12 cellular contexts compared by ENCODE assay signal in the genomic region with DNA sequence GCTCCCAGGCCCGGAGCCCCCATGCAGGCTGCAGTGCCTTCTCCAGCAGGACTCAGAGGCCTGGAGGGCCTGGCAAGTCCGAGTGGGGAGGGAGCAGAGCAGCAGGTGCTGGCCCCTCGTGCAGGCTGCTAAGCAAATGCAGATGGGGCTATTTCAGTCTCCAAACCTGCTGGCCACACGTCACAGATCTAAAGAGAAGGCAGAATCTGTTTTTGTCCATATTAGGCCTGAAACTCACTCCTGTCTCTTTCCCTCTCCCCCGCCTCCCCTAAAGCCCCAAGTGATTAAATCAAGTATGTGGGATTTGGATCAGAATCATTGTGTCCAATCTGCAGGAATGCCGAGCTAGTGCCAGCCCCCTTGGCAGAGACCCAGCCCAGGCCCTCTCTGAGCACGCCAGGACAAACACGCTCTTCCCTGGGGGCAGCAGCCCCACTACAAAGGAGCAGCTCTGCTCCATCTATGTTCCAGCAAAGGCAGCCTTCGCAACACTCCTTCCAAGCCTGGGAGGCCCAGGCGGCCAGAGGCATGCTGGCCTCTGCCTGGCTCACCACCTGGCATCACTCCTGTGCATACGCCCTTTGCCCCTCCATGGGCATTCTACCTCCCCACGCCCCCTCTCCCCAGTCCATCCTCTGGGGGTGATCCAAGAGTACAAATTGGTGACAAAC. TPM values are rescaled to one million over a fixed set of nuclear protein-coding genes. Genes with fewer than 3 reads are reported as not detected.
DNase-seq lines count a peak whose midpoint lies in the region; ATAC-seq and TF ChIP-seq lines count a peak whose summit lies in the region.
"Had no signal": no experiment of that assay in that cellular context is flagged by ENCODE, and none has a peak within 500 bp of the region (broad histone marks: within the 10 kb centered on the region; RNA-seq: fewer than 3 reads in every experiment).

No MANE protein-coding gene starts in this region.

- H3K27ac Mint-ChIP-seq in stimulated activated effector memory CD8-positive, alpha-beta T cell treated with anti-CD3 and anti-CD28 coated beads, Interleukin-12 subunit alpha, Interleukin-12 subunit beta, amount 100 ng/mL, for 72 hours, result no peak overlapping the region
- H3K27ac Mint-ChIP-seq: IgD-negative memory B cell had no signal

- 30 to 37% (median 33%) methylated on average over 12 of the region's 12 CpGs for WGBS in heart left ventricle, 4 donors

- H3K4me1 ChIP-seq in adipocyte (ENCODE audit: control insufficient read depth, insufficient read depth, low read length), result peaks cover 38% of the 10 kb centered on the region
- peaks cover 14 to 45% (median 35%) of the 10 kb centered on the region in 12 donors for H3K4me1 ChIP-seq in heart left ventricle

- peak; percentile 96 for DNase-seq in BJ (ENCODE audit: low read depth)
- DNase-seq in adipocyte (ENCODE audit: low read depth), result peak; percentile 97
- DNase-seq in heart left ventricle, result peak; percentile 82 to 92 (median 91)
- peak; percentile 97 for DNase-seq in posterior vena cava (ENCODE audit: low spot score)
- DNase-seq in activated CD4-positive, alpha-beta T cell treated with anti-CD3 and anti-CD28 coated beads, Interleukin-2, amount 50 U/mL, for 1 hour, result no peak
- DNase-seq in stimulated activated effector memory CD8-positive, alpha-beta T cell treated with anti-CD3 and anti-CD28 coated beads, Interleukin-12 subunit alpha, Interleukin-12 subunit beta, amount 100 ng/mL, for 72 hours (ENCODE audit: low spot score in 2 of 2), result no peak
- DNase-seq in WERI-Rb-1, result no peak
- DNase-seq: activated naive CD4-positive, alpha-beta T cell; Calu3; stimulated activated CD8-positive, alpha-beta memory T cell treated with anti-CD3 and anti-CD28 coated beads, Interleukin-4, amount 100 ng/mL, for 48 hours had no signal

- CTCF ChIA-PET in BJ (lab: Yijun Ruan, JAX), result interaction anchor here (0.7 to 1.4 kb wide), 6 partner anchors 10 to 250 kb away, joined by 3 to 5 read pairs (median 4); partner anchors contain the start of genes RPL27A and TRIM66

- H3K36me3 ChIP-seq in BJ (ENCODE audit: control insufficient read depth, insufficient read depth, low read length) (peaks cover 46% of the 10 kb centered on the region), adipocyte (ENCODE audit: control insufficient read depth, insufficient read depth, low read length, severe bottlenecking) (peaks cover 52% of the 10 kb centered on the region), heart left ventricle (peaks cover 0 to 65% (median 33%) of the 10 kb centered on the region in 9 donors), WERI-Rb-1 (peaks cover 35% of the 10 kb centered on the region)

- TF ChIP-seq CTCF in BJ (IDR thresholded peaks at IDR 0.05; ENCODE audit: insufficient read depth, low read depth, low read length) (no peak), heart left ventricle (IDR thresholded peaks at IDR 0.05) (no peak), WERI-Rb-1 (IDR thresholded peaks at IDR 0.05; ENCODE audit: low read depth, low read length) (no peak)

- no peaks in the 10 kb centered on the region for H3K36me3 Mint-ChIP-seq in stimulated activated effector memory CD8-positive, alpha-beta T cell treated with anti-CD3 and anti-CD28 coated beads, Interleukin-12 subunit alpha, Interleukin-12 subunit beta, amount 100 ng/mL, for 72 hours

- H3K27me3 ChIP-seq in BJ (ENCODE audit: control insufficient read depth, insufficient read depth, low read length) (no peaks in the 10 kb centered on the region), adipocyte (replicated peaks; ENCODE audit: control insufficient read depth, insufficient read depth, low read length) (no peaks in the 10 kb centered on the region), heart left ventricle (no peaks in the 10 kb centered on the region), WERI-Rb-1 (ENCODE audit: insufficient read depth, low read depth, severe bottlenecking) (no peaks in the 10 kb centered on the region)

- no peak for TF ChIP-seq POLR2A in heart left ventricle (IDR thresholded peaks at IDR 0.05)

- ATAC-seq in heart left ventricle (peak; percentile 46 to 80 (median 70)), GM21447 (IDR thresholded peaks at IDR 0.05; ENCODE audit: unreplicated experiment) (no peak)
- no peak for ATAC-seq in stimulated activated effector memory CD8-positive, alpha-beta T cell treated with anti-CD3 and anti-CD28 coated beads, Interleukin-12 subunit alpha, Interleukin-12 subunit beta, amount 100 ng/mL, for 72 hours

- no peaks in the 10 kb centered on the region for H3K9me3 Mint-ChIP-seq in stimulated activated effector memory CD8-positive, alpha-beta T cell treated with anti-CD3 and anti-CD28 coated beads, Interleukin-12 subunit alpha, Interleukin-12 subunit beta, amount 100 ng/mL, for 72 hours
- H3K9me3 Mint-ChIP-seq: IgD-negative memory B cell had no signal

- intact Hi-C loops in heart left ventricle (cut with DNase I) (loop anchor here in 3 of 10 donors (5.0 to 10.0 kb wide), 2 partner anchors 66 to 103 kb away; a partner anchor contains a TSS), posterior vena cava (cut with DNase I) (loop anchor here in 1 of 2 donors (5.0 kb wide), 1 partner anchor 58 kb away; no protein-coding TSS in a partner anchor)

- H3K9me3 ChIP-seq in adipocyte (ENCODE audit: control insufficient read depth, low read length) (peaks cover 7% of the 10 kb centered on the region), heart left ventricle (no peaks in the 10 kb centered on the region), WERI-Rb-1 (ENCODE audit: severe bottlenecking) (no peaks in the 10 kb centered on the region)

- no peak overlapping the region for H3K4me3 ChIP-seq in BJ (ENCODE audit: low read depth, low read length)
- no peak overlapping the region for H3K4me3 ChIP-seq in adipocyte (ENCODE audit: low read length)
- H3K4me3 ChIP-seq in heart left ventricle, result no peak overlapping the region
- H3K4me3 ChIP-seq in WERI-Rb-1 (ENCODE audit: low read depth, low read length), result no peak overlapping the region

- POLR2A ChIA-PET in BJ (lab: Charles Lee), result interaction anchor here (0.6 to 1.5 kb wide), 9 partner anchors 9 to 250 kb away, joined by 3 to 12 read pairs (median 5); a partner anchor contains a TSS

- H3K4me3 Mint-ChIP-seq in stimulated activated effector memory CD8-positive, alpha-beta T cell treated with anti-CD3 and anti-CD28 coated beads, Interleukin-12 subunit alpha, Interleukin-12 subunit beta, amount 100 ng/mL, for 72 hours, result no peak overlapping the region
- H3K4me3 Mint-ChIP-seq: IgD-negative memory B cell had no signal

- H3K9ac ChIP-seq in adipocyte (ENCODE audit: low read length), result peak overlapping the region; percentile 77

- H3K27ac ChIP-seq in heart left ventricle (peak overlapping the region; percentile 61 to 95 (median 79)), WERI-Rb-1 (no peak overlapping the region)

- no peaks in the 10 kb centered on the region for H3K4me1 Mint-ChIP-seq in stimulated activated effector memory CD8-positive, alpha-beta T cell treated with anti-CD3 and anti-CD28 coated beads, Interleukin-12 subunit alpha, Interleukin-12 subunit beta, amount 100 ng/mL, for 72 hours
- H3K4me1 Mint-ChIP-seq: IgD-negative memory B cell had no signal

RNA-seq across cellular contexts. Expression of gene RPL27A, which starts 26.5 kb away (rescaled TPM):
- polyA plus RNA-seq in BJ (2011; rRNA removed) (988 and 1,148 TPM in 2 replicates), heart left ventricle (1,000 to 10,000 TPM; 1,719 to 2,980 TPM)
- polyA minus RNA-seq in BJ (2011; rRNA and poly(A)+ RNA removed), result 221 and 239 TPM in 2 replicates
- total RNA-seq in heart left ventricle (100 to 1,000 TPM; 299 to 597 (median 438) TPM), posterior vena cava (100 to 1,000 TPM; 610 to 698 TPM)

RNA-seq across cellular contexts. Expression of gene TRIM66, which starts 26.7 kb away (rescaled TPM):
- polyA plus RNA-seq in BJ (2011; rRNA removed) (4.2 and 5.6 TPM in 2 replicates), heart left ventricle (1 to 10 TPM in 1 of 2 donors, under 1 TPM in 1; 0.72 to 2.6 TPM)
- 3.9 and 4.3 TPM in 2 replicates for polyA minus RNA-seq in BJ (2011; rRNA and poly(A)+ RNA removed)
- total RNA-seq in heart left ventricle (10 to 100 TPM in 1 of 9 donors, 1 to 10 TPM in 7, under 1 TPM in 1; 0.71 to 10.1 (median 4.1) TPM), posterior vena cava (10 to 100 TPM in 1 of 2 donors, 1 to 10 TPM in 1; 5.9 to 13.4 TPM)

Comparison
In these comparisons a context has a peak if more than half of its experiments do, and no peak if none do; other contexts are left out.
1. DNase-seq: peak in BJ (single experiment), adipocyte (single experiment), heart left ventricle (5 of 5) and posterior vena cava (single experiment); none in activated CD4-positive, alpha-beta T cell treated with anti-CD3 and anti-CD28 coated beads, Interleukin-2, amount 50 U/mL, for 1 hour (single experiment), stimulated activated effector memory CD8-positive, alpha-beta T cell treated with anti-CD3 and anti-CD28 coated beads, Interleukin-12 subunit alpha, Interleukin-12 subunit beta, amount 100 ng/mL, for 72 hours (0 of 2) and WERI-Rb-1 (single experiment).
2. ATAC-seq: peak in heart left ventricle (4 of 4); none in stimulated activated effector memory CD8-positive, alpha-beta T cell treated with anti-CD3 and anti-CD28 coated beads, Interleukin-12 subunit alpha, Interleukin-12 subunit beta, amount 100 ng/mL, for 72 hours (single experiment) and GM21447 (single experiment).